ENCODE assay signal across 1 cellular context in the genomic region with DNA sequence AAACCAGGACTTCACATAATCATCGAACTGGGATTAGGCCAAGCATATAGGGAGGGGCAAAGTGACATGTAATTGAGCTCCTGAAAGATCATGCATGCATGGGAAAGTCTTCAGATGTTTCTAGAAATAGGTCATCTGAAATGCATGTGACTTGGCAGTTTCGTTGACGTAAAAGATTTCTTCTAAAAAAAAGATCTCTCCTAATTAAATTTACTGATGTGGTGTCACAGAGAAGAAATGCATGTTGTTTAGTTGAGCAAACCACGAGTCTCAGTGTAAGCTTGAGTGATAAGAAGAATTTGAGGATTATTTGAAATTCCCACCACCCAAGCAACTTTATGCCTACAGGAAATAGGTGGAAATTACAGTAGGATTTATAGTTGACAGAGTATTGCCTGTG.
TF ChIP-seq lines count a peak whose summit lies in the region.

No MANE protein-coding gene starts in this region.

TF ChIP-seq in WTC11, 78 proteins besides CTCF, POLR2A, EP300 and RAD21 (continued from another document):
- TF ChIP-seq HMGXB4 (CRISPR knock-in tag; IDR thresholded peaks at IDR 0.05) (no peak), NFATC4 (CRISPR knock-in tag; IDR thresholded peaks at IDR 0.05) (no peak), SMAD3 (CRISPR knock-in tag; IDR thresholded peaks at IDR 0.05; ENCODE audit: borderline replicate concordance) (no peak), ZNF121 (CRISPR knock-in tag; IDR thresholded peaks at IDR 0.05) (no peak), ZNF425 (CRISPR knock-in tag; conservative IDR thresholded peaks at IDR 0.05) (no peak), PRRX2 (CRISPR knock-in tag; IDR thresholded peaks at IDR 0.05) (no peak), NR2C2 (CRISPR knock-in tag; IDR thresholded peaks at IDR 0.05) (no peak), ARID4B (CRISPR knock-in tag; IDR thresholded peaks at IDR 0.05; ENCODE audit: borderline replicate concordance) (no peak)
- TF ChIP-seq, protein P1, sequence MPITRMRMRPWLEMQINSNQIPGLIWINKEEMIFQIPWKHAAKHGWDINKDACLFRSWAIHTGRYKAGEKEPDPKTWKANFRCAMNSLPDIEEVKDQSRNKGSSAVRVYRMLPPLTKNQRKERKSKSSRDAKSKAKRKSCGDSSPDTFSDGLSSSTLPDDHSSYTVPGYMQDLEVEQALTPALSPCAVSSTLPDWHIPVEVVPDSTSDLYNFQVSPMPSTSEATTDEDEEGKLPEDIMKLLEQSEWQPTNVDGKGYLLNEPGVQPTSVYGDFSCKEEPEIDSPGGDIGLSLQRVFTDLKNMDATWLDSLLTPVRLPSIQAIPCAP (CRISPR knock-in tag; IDR thresholded peaks at IDR 0.05) = no peak
- TF ChIP-seq, protein P2, sequence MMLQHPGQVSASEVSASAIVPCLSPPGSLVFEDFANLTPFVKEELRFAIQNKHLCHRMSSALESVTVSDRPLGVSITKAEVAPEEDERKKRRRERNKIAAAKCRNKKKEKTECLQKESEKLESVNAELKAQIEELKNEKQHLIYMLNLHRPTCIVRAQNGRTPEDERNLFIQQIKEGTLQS (CRISPR knock-in tag; conservative IDR thresholded peaks at IDR 0.05) = no peak
- TF ChIP-seq, protein P3, sequence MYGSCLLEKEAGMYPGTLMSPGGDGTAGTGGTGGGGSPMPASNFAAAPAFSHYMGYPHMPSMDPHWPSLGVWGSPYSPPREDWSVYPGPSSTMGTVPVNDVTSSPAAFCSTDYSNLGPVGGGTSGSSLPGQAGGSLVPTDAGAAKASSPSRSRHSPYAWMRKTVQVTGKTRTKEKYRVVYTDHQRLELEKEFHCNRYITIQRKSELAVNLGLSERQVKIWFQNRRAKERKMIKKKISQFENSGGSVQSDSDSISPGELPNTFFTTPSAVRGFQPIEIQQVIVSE (CRISPR knock-in tag; IDR thresholded peaks at IDR 0.05; ENCODE audit: borderline replicate concordance) = no peak
